ENCODE assay signal across 15 cellular contexts in the genomic region with DNA sequence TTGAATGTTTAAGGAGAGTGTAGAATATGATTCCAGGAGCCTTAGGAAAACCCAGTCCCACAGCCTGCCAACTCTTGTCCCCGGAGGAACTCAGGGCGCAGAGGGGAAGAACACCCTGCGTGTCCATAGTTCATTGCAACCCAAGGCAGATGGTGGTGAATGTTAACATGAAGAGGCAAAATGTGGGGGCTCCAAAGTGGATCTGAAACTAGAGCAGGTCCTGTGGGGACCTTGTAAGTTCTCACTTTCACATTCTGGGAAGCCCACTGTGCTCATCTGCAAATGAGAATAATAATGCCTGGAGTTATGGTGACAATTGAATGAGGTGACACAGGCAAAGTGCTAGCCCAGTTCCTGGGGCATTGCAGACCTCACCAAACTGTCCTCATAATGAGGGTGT.
A peak's percentile ranks its signal among the peaks of the same experiment; 100 is the strongest.
DNase-seq lines count a peak whose midpoint lies in the region; ATAC-seq and TF ChIP-seq lines count a peak whose summit lies in the region.
"Had no signal": no experiment of that assay in that cellular context is flagged by ENCODE, and none has a peak within 500 bp of the region (broad histone marks: within the 10 kb centered on the region; RNA-seq: fewer than 3 reads in every experiment).

No MANE protein-coding gene starts in this region.

- H4K20me1 ChIP-seq in GM23338 (replicated peaks; ENCODE audit: insufficient read depth), result peaks cover 7% of the 10 kb centered on the region
- H4K20me1 ChIP-seq in smooth muscle cell (ENCODE audit: low read depth), result no peaks in the 10 kb centered on the region

- no peak overlapping the region for H3K4me2 ChIP-seq in GM23338
- H3K4me2 ChIP-seq in smooth muscle cell, result peak overlapping the region; percentile 22

- H3F3A ChIP-seq in GM23338 (replicated peaks; ENCODE audit: low read depth), result no peaks in the 10 kb centered on the region
- peaks cover 29% of the 10 kb centered on the region for H3F3A ChIP-seq in smooth muscle cell (ENCODE audit: low read depth)

- no peak overlapping the region for H3K27ac ChIP-seq in GM23338 (ENCODE audit: low read depth)
- H3K27ac ChIP-seq in smooth muscle cell (ENCODE audit: low read depth), result no peak overlapping the region
- H3K27ac ChIP-seq: 22Rv1, C4-2B had no signal

- 0 out of 2 replicates have a peak, but pooled peaks cover 3% of the 10 kb centered on the region for H3K9me2 ChIP-seq in GM23338 (ENCODE audit: insufficient read depth)

- H3K36me3 Mint-ChIP-seq in GM23338 (ENCODE audit: low read depth), result peaks cover 31% of the 10 kb centered on the region
- H3K36me3 Mint-ChIP-seq in activated B cell treated with CpG ODN at 0.5 μM for 24 hours (ENCODE audit: low read depth), result no peaks in the 10 kb centered on the region
- H3K36me3 Mint-ChIP-seq: CD8-positive, alpha-beta T cell; IgD-negative memory B cell had no signal

- H3K4me3 ChIP-seq in GM23338, result no peak overlapping the region
- no peak overlapping the region for H3K4me3 ChIP-seq in smooth muscle cell
- no peak overlapping the region for H3K4me3 ChIP-seq in foreskin fibroblast (ENCODE audit: low read depth in 1 of 2, low read length in 2 of 2)

- intact Hi-C loops in activated B cell treated with CpG ODN at 0.5 μM for 24 hours (cut with micrococcal nuclease), result no loop called here

- no peaks in the 10 kb centered on the region for H3K36me3 ChIP-seq in GM23338 (ENCODE audit: insufficient read depth)
- H3K36me3 ChIP-seq in smooth muscle cell (ENCODE audit: low read depth), result no peaks in the 10 kb centered on the region

- TF ChIP-seq CTCF in GM23338 (conservative IDR thresholded peaks at IDR 0.05; ENCODE audit: low read depth in 2 of 2) (no peak), activated B cell treated with CpG ODN at 0.5 μM for 24 hours (IDR thresholded peaks at IDR 0.05) (no peak), smooth muscle cell (IDR thresholded peaks at IDR 0.05; ENCODE audit: borderline replicate concordance, insufficient read depth, poor library complexity, severe bottlenecking) (no peak), foreskin fibroblast (IDR thresholded peaks at IDR 0.05; ENCODE audit: low read depth, low read length) (no peak)

- ATAC-seq in GM23338 (no peak), activated B cell treated with CpG ODN at 0.5 μM for 24 hours (ENCODE audit: low read depth) (no peak), GM21360 (IDR thresholded peaks at IDR 0.05; ENCODE audit: unreplicated experiment) (no peak)
- ATAC-seq: CD8-positive, alpha-beta T cell had no signal

- H3K4me3 Mint-ChIP-seq in GM23338 (no peak overlapping the region), activated B cell treated with CpG ODN at 0.5 μM for 24 hours (no peak overlapping the region)
- H3K4me3 Mint-ChIP-seq: CD8-positive, alpha-beta T cell had no signal

- POLR2A ChIA-PET in activated B cell treated with CpG ODN at 0.5 μM for 24 hours (lab: Charles Lee), result no interaction called here

- H3K9me3 Mint-ChIP-seq in GM23338, result no peaks in the 10 kb centered on the region
- H3K9me3 Mint-ChIP-seq in activated B cell treated with CpG ODN at 0.5 μM for 24 hours, result no peaks in the 10 kb centered on the region
- H3K9me3 Mint-ChIP-seq: CD8-positive, alpha-beta T cell had no signal

- H3K27me3 ChIP-seq in GM23338 (ENCODE audit: insufficient read depth) (no peaks in the 10 kb centered on the region), smooth muscle cell (ENCODE audit: low read depth) (no peaks in the 10 kb centered on the region)

- 97% methylated on average over 3 of the region's 3 CpGs for WGBS in smooth muscle cell (ENCODE audit: low lambda C conversion rate)

- peaks cover 28% of the 10 kb centered on the region for H3K4me1 Mint-ChIP-seq in GM23338
- H3K4me1 Mint-ChIP-seq in activated B cell treated with CpG ODN at 0.5 μM for 24 hours, result peaks cover 15% of the 10 kb centered on the region

- DNase-seq in DMS 273 (lab: John Stamatoyannopoulos, UW; ENCODE audit: unreplicated experiment) (peak; percentile 38), DMS 273 treated with DMSO at 0.1 percent for 48 hours (lab: John Stamatoyannopoulos, UW) (no peak), GM23338 (ENCODE audit: low spot score) (no peak), activated B cell treated with CpG ODN at 0.5 μM for 24 hours (no peak), smooth muscle cell (lab: John Stamatoyannopoulos, UW; ENCODE audit: unreplicated experiment) (no peak), foreskin fibroblast (no peak), KG1 (lab: John Stamatoyannopoulos, UW) (no peak)
- DNase-seq: AML-193; CD8-positive, alpha-beta T cell; COR-L47; GF-D8 had no signal

- H3K4me1 ChIP-seq in GM23338 (ENCODE audit: insufficient read depth) (peaks cover 11% of the 10 kb centered on the region; the same call in 1 of the 2 replicates), smooth muscle cell (ENCODE audit: low read depth) (peaks cover 17% of the 10 kb centered on the region)

- H2AFZ ChIP-seq in GM23338, result no peak overlapping the region
- no peak overlapping the region for H2AFZ ChIP-seq in smooth muscle cell (ENCODE audit: low read depth)

- H3K27ac Mint-ChIP-seq in GM23338 (peak overlapping the region; percentile 36; the same call in 1 of the 2 replicates), activated B cell treated with CpG ODN at 0.5 μM for 24 hours (peak overlapping the region; percentile 37)
- H3K27ac Mint-ChIP-seq: CD8-positive, alpha-beta T cell; IgD-negative memory B cell had no signal

- CTCF ChIA-PET in activated B cell treated with CpG ODN at 0.5 μM for 24 hours (lab: Charles Lee), result no interaction called here

- H3K9me3 ChIP-seq in smooth muscle cell (replicated peaks; ENCODE audit: low read depth), result no peaks in the 10 kb centered on the region

- no peak overlapping the region for H3K9ac ChIP-seq in smooth muscle cell (ENCODE audit: low read depth)

- H3K79me2 ChIP-seq in GM23338 (replicated peaks; ENCODE audit: insufficient read depth), result peaks cover 12% of the 10 kb centered on the region; the same call in 1 of the 2 replicates
- no peaks in the 10 kb centered on the region for H3K79me2 ChIP-seq in smooth muscle cell (ENCODE audit: low read depth)

- H3K27me3 Mint-ChIP-seq in GM23338 (ENCODE audit: insufficient read depth, low read depth, poor library complexity) (peaks cover 2% of the 10 kb centered on the region), activated B cell treated with CpG ODN at 0.5 μM for 24 hours (peaks cover 19% of the 10 kb centered on the region)

TF ChIP-seq in GM23338, 12 proteins besides CTCF, POLR2A, EP300 and RAD21 (continues in another document):
- TF ChIP-seq CREB1 (CRISPR knock-in tag; IDR thresholded peaks at IDR 0.05; ENCODE audit: low read depth) (no peak), ZNF462 (CRISPR knock-in tag; IDR thresholded peaks at IDR 0.05) (no peak)
